In genomic region chr14:102231476-102232347, GRCh38 we compare ENCODE assay signal across 14 cellular contexts.
"Had no signal": no experiment of that assay in that cellular context is flagged by ENCODE, and none has a peak within 500 bp of the region (broad histone marks: within the 10 kb centered on the region; RNA-seq: fewer than 3 reads in every experiment).

No MANE protein-coding gene starts in this region.

- H3K4me3 ChIP-seq: gastroesophageal sphincter, heart right ventricle, lung, smooth muscle cell, upper lobe of left lung had no signal

- H3K27ac ChIP-seq: gastroesophageal sphincter, heart right ventricle, upper lobe of left lung had no signal

- H3K4me2 ChIP-seq: smooth muscle cell had no signal

- DNase-seq: activated CD4-positive, alpha-beta memory T cell treated with anti-CD3 and anti-CD28 coated beads, Interleukin-2, amount 10 ng/mL, durations not matched to agents 7 days and 5 days; activated CD4-positive, alpha-beta T cell treated with anti-CD3 and anti-CD28 coated beads for 4 hours; activated effector memory CD4-positive, alpha-beta T cell treated with Interleukin-2 at 50 U/mL for 16 hours; activated naive CD8-positive, alpha-beta T cell treated with anti-CD3 and anti-CD28 coated beads for 36 hours; activated T-cell treated with anti-CD3 and anti-CD28 coated beads, Interleukin-2, amount 50 U/mL, for 4 hours; anterior cingulate cortex; erythroblast; heart right ventricle; stimulated activated naive CD8-positive, alpha-beta T cell treated with anti-CD3 and anti-CD28 coated beads, Interleukin-15, amount 100 ng/mL, for 72 hours; T-helper 2 cell; upper lobe of left lung had no signal

- H3K9me3 ChIP-seq: gastroesophageal sphincter, heart right ventricle, upper lobe of left lung had no signal

- H3K27me3 ChIP-seq: gastroesophageal sphincter, heart right ventricle, upper lobe of left lung had no signal
